Comparison of ENCODE assay signal across 1 cellular context in the genomic region with DNA sequence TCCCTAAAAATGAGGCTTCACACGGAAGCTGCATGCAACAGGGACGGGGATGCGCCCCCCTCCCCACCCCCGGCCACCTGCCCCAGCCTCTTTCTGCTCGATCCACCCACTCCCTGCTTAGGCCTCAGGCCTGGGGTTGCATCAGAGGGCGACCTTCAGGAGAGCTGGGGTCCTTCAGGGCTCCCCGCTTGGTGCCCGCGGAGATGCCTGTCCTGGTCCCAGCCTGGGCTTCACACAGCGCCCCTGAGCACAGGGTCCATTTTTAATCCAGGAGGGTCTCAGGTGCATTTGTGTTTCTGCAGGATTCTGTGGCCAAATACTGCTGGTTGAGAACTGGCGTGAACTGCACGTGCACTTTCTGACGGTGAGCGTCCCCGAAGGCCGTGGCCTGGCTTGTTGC.
TF ChIP-seq lines count a peak whose summit lies in the region.

No MANE protein-coding gene starts in this region.

TF ChIP-seq in GM23338, 12 proteins besides CTCF, POLR2A, EP300 and RAD21:
- TF ChIP-seq, protein P1, sequence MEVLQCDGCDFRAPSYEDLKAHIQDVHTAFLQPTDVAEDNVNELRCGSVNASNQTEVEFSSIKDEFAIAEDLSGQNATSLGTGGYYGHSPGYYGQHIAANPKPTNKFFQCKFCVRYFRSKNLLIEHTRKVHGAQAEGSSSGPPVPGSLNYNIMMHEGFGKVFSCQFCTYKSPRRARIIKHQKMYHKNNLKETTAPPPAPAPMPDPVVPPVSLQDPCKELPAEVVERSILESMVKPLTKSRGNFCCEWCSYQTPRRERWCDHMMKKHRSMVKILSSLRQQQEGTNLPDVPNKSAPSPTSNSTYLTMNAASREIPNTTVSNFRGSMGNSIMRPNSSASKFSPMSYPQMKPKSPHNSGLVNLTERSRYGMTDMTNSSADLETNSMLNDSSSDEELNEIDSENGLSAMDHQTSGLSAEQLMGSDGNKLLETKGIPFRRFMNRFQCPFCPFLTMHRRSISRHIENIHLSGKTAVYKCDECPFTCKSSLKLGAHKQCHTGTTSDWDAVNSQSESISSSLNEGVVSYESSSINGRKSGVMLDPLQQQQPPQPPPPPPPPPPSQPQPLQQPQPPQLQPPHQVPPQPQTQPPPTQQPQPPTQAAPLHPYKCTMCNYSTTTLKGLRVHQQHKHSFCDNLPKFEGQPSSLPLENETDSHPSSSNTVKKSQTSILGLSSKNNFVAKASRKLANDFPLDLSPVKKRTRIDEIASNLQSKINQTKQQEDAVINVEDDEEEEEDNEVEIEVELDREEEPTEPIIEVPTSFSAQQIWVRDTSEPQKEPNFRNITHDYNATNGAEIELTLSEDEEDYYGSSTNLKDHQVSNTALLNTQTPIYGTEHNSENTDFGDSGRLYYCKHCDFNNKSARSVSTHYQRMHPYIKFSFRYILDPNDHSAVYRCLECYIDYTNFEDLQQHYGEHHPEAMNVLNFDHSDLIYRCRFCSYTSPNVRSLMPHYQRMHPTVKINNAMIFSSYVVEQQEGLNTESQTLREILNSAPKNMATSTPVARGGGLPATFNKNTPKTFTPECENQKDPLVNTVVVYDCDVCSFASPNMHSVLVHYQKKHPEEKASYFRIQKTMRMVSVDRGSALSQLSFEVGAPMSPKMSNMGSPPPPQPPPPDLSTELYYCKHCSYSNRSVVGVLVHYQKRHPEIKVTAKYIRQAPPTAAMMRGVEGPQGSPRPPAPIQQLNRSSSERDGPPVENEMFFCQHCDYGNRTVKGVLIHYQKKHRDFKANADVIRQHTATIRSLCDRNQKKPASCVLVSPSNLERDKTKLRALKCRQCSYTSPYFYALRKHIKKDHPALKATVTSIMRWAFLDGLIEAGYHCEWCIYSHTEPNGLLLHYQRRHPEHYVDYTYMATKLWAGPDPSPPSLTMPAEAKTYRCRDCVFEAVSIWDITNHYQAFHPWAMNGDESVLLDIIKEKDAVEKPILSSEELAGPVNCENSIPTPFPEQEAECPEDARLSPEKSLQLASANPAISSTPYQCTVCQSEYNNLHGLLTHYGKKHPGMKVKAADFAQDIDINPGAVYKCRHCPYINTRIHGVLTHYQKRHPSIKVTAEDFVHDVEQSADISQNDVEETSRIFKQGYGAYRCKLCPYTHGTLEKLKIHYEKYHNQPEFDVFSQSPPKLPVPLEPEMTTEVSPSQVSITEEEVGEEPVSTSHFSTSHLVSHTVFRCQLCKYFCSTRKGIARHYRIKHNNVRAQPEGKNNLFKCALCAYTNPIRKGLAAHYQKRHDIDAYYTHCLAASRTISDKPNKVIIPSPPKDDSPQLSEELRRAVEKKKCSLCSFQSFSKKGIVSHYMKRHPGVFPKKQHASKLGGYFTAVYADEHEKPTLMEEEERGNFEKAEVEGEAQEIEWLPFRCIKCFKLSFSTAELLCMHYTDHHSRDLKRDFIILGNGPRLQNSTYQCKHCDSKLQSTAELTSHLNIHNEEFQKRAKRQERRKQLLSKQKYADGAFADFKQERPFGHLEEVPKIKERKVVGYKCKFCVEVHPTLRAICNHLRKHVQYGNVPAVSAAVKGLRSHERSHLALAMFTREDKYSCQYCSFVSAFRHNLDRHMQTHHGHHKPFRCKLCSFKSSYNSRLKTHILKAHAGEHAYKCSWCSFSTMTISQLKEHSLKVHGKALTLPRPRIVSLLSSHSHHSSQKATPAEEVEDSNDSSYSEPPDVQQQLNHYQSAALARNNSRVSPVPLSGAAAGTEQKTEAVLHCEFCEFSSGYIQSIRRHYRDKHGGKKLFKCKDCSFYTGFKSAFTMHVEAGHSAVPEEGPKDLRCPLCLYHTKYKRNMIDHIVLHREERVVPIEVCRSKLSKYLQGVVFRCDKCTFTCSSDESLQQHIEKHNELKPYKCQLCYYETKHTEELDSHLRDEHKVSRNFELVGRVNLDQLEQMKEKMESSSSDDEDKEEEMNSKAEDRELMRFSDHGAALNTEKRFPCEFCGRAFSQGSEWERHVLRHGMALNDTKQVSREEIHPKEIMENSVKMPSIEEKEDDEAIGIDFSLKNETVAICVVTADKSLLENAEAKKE (CRISPR knock-in tag; IDR thresholded peaks at IDR 0.05) = no peak
- TF ChIP-seq CREB1 (CRISPR knock-in tag; IDR thresholded peaks at IDR 0.05; ENCODE audit: low read depth) (no peak), JUNB (IDR thresholded peaks at IDR 0.05; ENCODE audit: unreplicated experiment) (no peak), EZH2 (IDR thresholded peaks at IDR 0.05; ENCODE audit: low read depth, unreplicated experiment) (no peak), ZNF331 (CRISPR knock-in tag; IDR thresholded peaks at IDR 0.05; ENCODE audit: low read depth) (no peak), STAT1 (IDR thresholded peaks at IDR 0.05; ENCODE audit: unreplicated experiment) (no peak), ZNF114 (CRISPR knock-in tag; IDR thresholded peaks at IDR 0.05) (no peak), POLR2AphosphoS5 (IDR thresholded peaks at IDR 0.05; ENCODE audit: low read depth) (no peak), EZH2phosphoT487 (IDR thresholded peaks at IDR 0.05; ENCODE audit: unreplicated experiment) (no peak), NANOG (IDR thresholded peaks at IDR 0.05; ENCODE audit: borderline replicate concordance) (no peak)
- TF ChIP-seq, protein P2, sequence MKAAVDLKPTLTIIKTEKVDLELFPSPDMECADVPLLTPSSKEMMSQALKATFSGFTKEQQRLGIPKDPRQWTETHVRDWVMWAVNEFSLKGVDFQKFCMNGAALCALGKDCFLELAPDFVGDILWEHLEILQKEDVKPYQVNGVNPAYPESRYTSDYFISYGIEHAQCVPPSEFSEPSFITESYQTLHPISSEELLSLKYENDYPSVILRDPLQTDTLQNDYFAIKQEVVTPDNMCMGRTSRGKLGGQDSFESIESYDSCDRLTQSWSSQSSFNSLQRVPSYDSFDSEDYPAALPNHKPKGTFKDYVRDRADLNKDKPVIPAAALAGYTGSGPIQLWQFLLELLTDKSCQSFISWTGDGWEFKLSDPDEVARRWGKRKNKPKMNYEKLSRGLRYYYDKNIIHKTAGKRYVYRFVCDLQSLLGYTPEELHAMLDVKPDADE (IDR thresholded peaks at IDR 0.05) = no peak
- TF ChIP-seq, protein P3, sequence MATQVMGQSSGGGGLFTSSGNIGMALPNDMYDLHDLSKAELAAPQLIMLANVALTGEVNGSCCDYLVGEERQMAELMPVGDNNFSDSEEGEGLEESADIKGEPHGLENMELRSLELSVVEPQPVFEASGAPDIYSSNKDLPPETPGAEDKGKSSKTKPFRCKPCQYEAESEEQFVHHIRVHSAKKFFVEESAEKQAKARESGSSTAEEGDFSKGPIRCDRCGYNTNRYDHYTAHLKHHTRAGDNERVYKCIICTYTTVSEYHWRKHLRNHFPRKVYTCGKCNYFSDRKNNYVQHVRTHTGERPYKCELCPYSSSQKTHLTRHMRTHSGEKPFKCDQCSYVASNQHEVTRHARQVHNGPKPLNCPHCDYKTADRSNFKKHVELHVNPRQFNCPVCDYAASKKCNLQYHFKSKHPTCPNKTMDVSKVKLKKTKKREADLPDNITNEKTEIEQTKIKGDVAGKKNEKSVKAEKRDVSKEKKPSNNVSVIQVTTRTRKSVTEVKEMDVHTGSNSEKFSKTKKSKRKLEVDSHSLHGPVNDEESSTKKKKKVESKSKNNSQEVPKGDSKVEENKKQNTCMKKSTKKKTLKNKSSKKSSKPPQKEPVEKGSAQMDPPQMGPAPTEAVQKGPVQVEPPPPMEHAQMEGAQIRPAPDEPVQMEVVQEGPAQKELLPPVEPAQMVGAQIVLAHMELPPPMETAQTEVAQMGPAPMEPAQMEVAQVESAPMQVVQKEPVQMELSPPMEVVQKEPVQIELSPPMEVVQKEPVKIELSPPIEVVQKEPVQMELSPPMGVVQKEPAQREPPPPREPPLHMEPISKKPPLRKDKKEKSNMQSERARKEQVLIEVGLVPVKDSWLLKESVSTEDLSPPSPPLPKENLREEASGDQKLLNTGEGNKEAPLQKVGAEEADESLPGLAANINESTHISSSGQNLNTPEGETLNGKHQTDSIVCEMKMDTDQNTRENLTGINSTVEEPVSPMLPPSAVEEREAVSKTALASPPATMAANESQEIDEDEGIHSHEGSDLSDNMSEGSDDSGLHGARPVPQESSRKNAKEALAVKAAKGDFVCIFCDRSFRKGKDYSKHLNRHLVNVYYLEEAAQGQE (IDR thresholded peaks at IDR 0.05; ENCODE audit: unreplicated experiment) = no peak
